ENCODE assay signal across 11 cellular contexts in the genomic region with DNA sequence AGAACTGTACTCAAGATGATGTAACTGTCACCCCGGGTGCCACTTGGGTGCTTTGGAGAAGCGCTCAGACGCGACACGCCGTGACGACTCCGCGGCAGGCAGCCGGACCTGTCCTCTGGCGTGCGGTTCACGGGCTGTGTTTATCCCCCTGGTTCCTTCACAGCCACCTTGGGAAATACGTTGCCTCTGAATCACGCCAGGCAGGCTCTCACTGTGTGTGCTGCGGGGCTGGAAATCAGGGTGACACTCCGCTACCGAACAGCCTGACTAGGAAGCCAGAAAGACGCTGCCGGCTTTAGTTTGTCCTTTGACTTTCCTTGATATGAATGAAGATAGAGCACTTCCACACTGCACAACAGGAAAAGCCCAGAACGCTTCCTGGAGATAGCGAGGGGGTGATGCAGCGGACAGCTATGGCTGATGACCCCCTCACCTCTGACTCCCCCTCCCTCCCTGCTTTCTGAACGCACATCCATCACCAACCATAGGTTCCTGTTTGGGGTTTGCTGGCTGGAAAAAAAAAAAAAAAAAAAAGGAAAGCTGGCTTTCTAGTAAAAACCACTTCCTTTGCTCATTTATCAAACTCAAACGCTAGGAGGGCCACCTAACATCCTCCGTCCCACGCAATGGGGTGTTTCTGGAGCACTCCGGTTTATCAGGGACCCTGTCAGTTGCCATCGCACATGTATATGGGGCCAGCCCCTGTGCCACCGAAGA. TPM values are rescaled to one million over a fixed set of nuclear protein-coding genes. Genes with fewer than 3 reads are reported as not detected.
A peak's percentile ranks its signal among the peaks of the same experiment; 100 is the strongest.
DNase-seq lines count a peak whose midpoint lies in the region; ATAC-seq, FAIRE-seq and TF ChIP-seq lines count a peak whose summit lies in the region.
"Had no signal": no experiment of that assay in that cellular context is flagged by ENCODE, and none has a peak within 500 bp of the region (broad histone marks: within the 10 kb centered on the region; RNA-seq: fewer than 3 reads in every experiment).

No MANE protein-coding gene starts in this region.

- peak; percentile 60 for ATAC-seq in CD4-positive, alpha-beta T cell (ENCODE audit: poor library complexity)
- ATAC-seq in T-cell (replicated peaks in 1 of 4) (peak; percentile 59 to 72 (median 66)), natural killer cell (peak; percentile 51 to 57 (median 52)), gastrocnemius medialis (no peak)
- ATAC-seq: SK-N-SH treated with all-trans-retinoic acid at 6 μM for 48 hours had no signal

- no peaks in the 10 kb centered on the region for H3K9me3 ChIP-seq in CD4-positive, alpha-beta T cell (ENCODE audit: control insufficient read depth, low read length)
- H3K9me3 ChIP-seq in gastrocnemius medialis: no peaks in the 10 kb centered on the region

- H3K27me3 Mint-ChIP-seq in CD4-positive, alpha-beta T cell: no peaks in the 10 kb centered on the region
- no peaks in the 10 kb centered on the region for H3K27me3 Mint-ChIP-seq in T-cell
- H3K27me3 Mint-ChIP-seq in activated naive CD4-positive, alpha-beta T cell treated with anti-CD3 and anti-CD28 coated beads, Interleukin-2, amount 50 U/mL, for 24 hours: no peaks in the 10 kb centered on the region
- no peaks in the 10 kb centered on the region for H3K27me3 Mint-ChIP-seq in natural killer cell (ENCODE audit: low read depth in 2 of 2)

- H3K4me1 ChIP-seq in gastrocnemius medialis: no peaks in the 10 kb centered on the region
- H3K4me1 ChIP-seq: neural progenitor cell had no signal

- in situ Hi-C loops in gastrocnemius medialis (cut with MboI; ENCODE audit: low sequenced_read_pairs in 4 of 4): no loop called here

- peak overlapping the region; percentile 79 for H3K4me3 Mint-ChIP-seq in CD4-positive, alpha-beta T cell
- peak overlapping the region; percentile 37 to 74 (median 71) for H3K4me3 Mint-ChIP-seq in T-cell
- peak overlapping the region; percentile 82 for H3K4me3 Mint-ChIP-seq in activated naive CD4-positive, alpha-beta T cell treated with anti-CD3 and anti-CD28 coated beads, Interleukin-2, amount 50 U/mL, for 24 hours
- H3K4me3 Mint-ChIP-seq in natural killer cell: peak overlapping the region; percentile 87
- H3K4me3 Mint-ChIP-seq: neural progenitor cell had no signal

- CTCF ChIA-PET in CD4-positive, alpha-beta T cell (lab: Charles Lee): interaction anchor here (0.6 kb wide), 1 partner anchor 504 kb away, joined by 3 read pairs; no protein-coding TSS in a partner anchor
- CTCF ChIA-PET in T-cell (lab: Charles Lee): no interaction called here

- H3K27ac Mint-ChIP-seq in CD4-positive, alpha-beta T cell: peak overlapping the region; percentile 4
- H3K27ac Mint-ChIP-seq in T-cell (peak overlapping the region; percentile 18 to 78), natural killer cell (peak overlapping the region; percentile 79)
- peak overlapping the region; percentile 66 for H3K27ac Mint-ChIP-seq in activated naive CD4-positive, alpha-beta T cell treated with anti-CD3 and anti-CD28 coated beads, Interleukin-2, amount 50 U/mL, for 24 hours
- H3K27ac Mint-ChIP-seq: neural progenitor cell had no signal

- H3K27ac ChIP-seq in CD4-positive, alpha-beta T cell (ENCODE audit: low read depth, low read length): no peak overlapping the region
- H3K27ac ChIP-seq in gastrocnemius medialis: no peak overlapping the region
- H3K27ac ChIP-seq: neural progenitor cell had no signal

- intact Hi-C loops in CD4-positive, alpha-beta T cell (cut with DNase I, micrococcal nuclease): no loop called here
- intact Hi-C loops in natural killer cell (cut with micrococcal nuclease): no loop called here
- intact Hi-C loops in gastrocnemius medialis (cut with DNase I; ENCODE audit: low total_unique reads): no loop called here

- H3K36me3 ChIP-seq in gastrocnemius medialis: peaks cover 0 to 41% of the 10 kb centered on the region in 2 donors
- H3K36me3 ChIP-seq: neural progenitor cell had no signal

- H3K9me3 Mint-ChIP-seq in CD4-positive, alpha-beta T cell: peaks cover 2% of the 10 kb centered on the region
- no peaks in the 10 kb centered on the region for H3K9me3 Mint-ChIP-seq in T-cell
- no peaks in the 10 kb centered on the region for H3K9me3 Mint-ChIP-seq in activated naive CD4-positive, alpha-beta T cell treated with anti-CD3 and anti-CD28 coated beads, Interleukin-2, amount 50 U/mL, for 24 hours
- no peaks in the 10 kb centered on the region for H3K9me3 Mint-ChIP-seq in natural killer cell
- H3K9me3 Mint-ChIP-seq: neural progenitor cell had no signal

- no peak for TF ChIP-seq POLR2A in gastrocnemius medialis (IDR thresholded peaks at IDR 0.05)

- FAIRE-seq in RCC 7860 (lab: Jason Lieb, UNC): no peak

- no peaks in the 10 kb centered on the region for H3K27me3 ChIP-seq in CD4-positive, alpha-beta T cell (ENCODE audit: control insufficient read depth, insufficient read depth, low read length)
- no peaks in the 10 kb centered on the region for H3K27me3 ChIP-seq in gastrocnemius medialis
- H3K27me3 ChIP-seq: neural progenitor cell had no signal

- POLR2A ChIA-PET in CD4-positive, alpha-beta T cell (lab: Charles Lee): interaction anchor here (0.9 kb wide), 1 partner anchor 21 kb away, joined by 3 read pairs; a partner anchor contains a TSS
- POLR2A ChIA-PET in T-cell (lab: Charles Lee): no interaction called here

- DNase-seq in CD4-positive, alpha-beta T cell: peak in 4 of 10 experiments; percentile 9 to 32 (median 24)
- DNase-seq in T-cell: peak in 8 of 34 experiments; percentile 12 to 24 (median 18)
- DNase-seq in natural killer cell: no peak
- DNase-seq in COR-L47 (lab: John Stamatoyannopoulos, UW): no peak
- DNase-seq in NK-92 (lab: John Stamatoyannopoulos, UW; ENCODE audit: unreplicated experiment): no peak
- no peak for DNase-seq in gastrocnemius medialis
- DNase-seq in RCC 7860 (ENCODE audit: low spot score): no peak
- DNase-seq: activated gamma-delta T cell had no signal

- peaks cover 24% of the 10 kb centered on the region for H3K4me1 Mint-ChIP-seq in CD4-positive, alpha-beta T cell (ENCODE audit: low read depth)
- H3K4me1 Mint-ChIP-seq in T-cell (peaks cover 21 to 23% (median 22%) of the 10 kb centered on the region in 3 donors), natural killer cell (peaks cover 17 to 24% of the 10 kb centered on the region in 2 donors)
- peaks cover 19% of the 10 kb centered on the region for H3K4me1 Mint-ChIP-seq in activated naive CD4-positive, alpha-beta T cell treated with anti-CD3 and anti-CD28 coated beads, Interleukin-2, amount 50 U/mL, for 24 hours
- H3K4me1 Mint-ChIP-seq: neural progenitor cell had no signal

- H3K4me3 ChIP-seq in gastrocnemius medialis: no peak overlapping the region
- H3K4me3 ChIP-seq: neural progenitor cell had no signal

- peaks cover 38% of the 10 kb centered on the region for H3K36me3 Mint-ChIP-seq in CD4-positive, alpha-beta T cell (ENCODE audit: low read depth)
- H3K36me3 Mint-ChIP-seq in T-cell: peaks cover 13% of the 10 kb centered on the region
- peaks cover 2% of the 10 kb centered on the region for H3K36me3 Mint-ChIP-seq in activated naive CD4-positive, alpha-beta T cell treated with anti-CD3 and anti-CD28 coated beads, Interleukin-2, amount 50 U/mL, for 24 hours
- H3K36me3 Mint-ChIP-seq in natural killer cell: no peaks in the 10 kb centered on the region

- TF ChIP-seq CTCF in CD4-positive, alpha-beta T cell (IDR thresholded peaks at IDR 0.05): no peak
- TF ChIP-seq CTCF in natural killer cell (IDR thresholded peaks at IDR 0.05): no peak
- TF ChIP-seq CTCF in gastrocnemius medialis (IDR thresholded peaks at IDR 0.05 in 4 of 5, conservative IDR thresholded peaks at IDR 0.05 in 1 of 5): no peak

RNA-seq across cellular contexts. Expression of a gene that starts 3.7 kb away (rescaled TPM):
- total RNA-seq in CD4-positive, alpha-beta T cell: under 1 TPM; 0.38 to 0.47 TPM
- total RNA-seq in T-cell (under 1 TPM in 4 of 5 donors, not detected in 1; 0.33 to 0.55 (median 0.47) TPM), natural killer cell (1 to 10 TPM in 2 of 3 donors, under 1 TPM in 1; 0.95 to 3.3 (median 2.3) TPM), gastrocnemius medialis (under 1 TPM in 1 of 4 donors, not detected in 3; 0.16 TPM)

RNA-seq across cellular contexts. Expression of a gene that starts 21.2 kb away (rescaled TPM):
- 1 to 10 TPM; 7.4 to 8.8 TPM for total RNA-seq in CD4-positive, alpha-beta T cell
- total RNA-seq in T-cell (10 to 100 TPM; 12.4 to 35.8 (median 21.6) TPM), natural killer cell (10 to 100 TPM; 18.2 to 25.3 (median 19.3) TPM), gastrocnemius medialis (10 to 100 TPM in 1 of 4 donors, 1 to 10 TPM in 3; 5.2 to 10.5 (median 7.6) TPM)

RNA-seq across cellular contexts. Expression of a gene that starts 33.9 kb away (rescaled TPM):
- 1 to 10 TPM; 2.0 to 2.2 TPM for total RNA-seq in CD4-positive, alpha-beta T cell
- total RNA-seq in T-cell (1 to 10 TPM; 1.1 to 3.5 (median 2.0) TPM), natural killer cell (10 to 100 TPM in 1 of 3 donors, 1 to 10 TPM in 2; 8.8 to 15.7 (median 10.0) TPM), gastrocnemius medialis (1 to 10 TPM in 2 of 4 donors, under 1 TPM in 2; 0.25 to 2.4 (median 1.3) TPM)

Comparison
In these comparisons a context has a peak if more than half of its experiments do, and no peak if none do; other contexts are left out.
1. ATAC-seq: peak in CD4-positive, alpha-beta T cell (single experiment), T-cell (4 of 4) and natural killer cell (3 of 3); none in gastrocnemius medialis (0 of 2).
2. H3K27ac Mint-ChIP-seq: peak in every context shown above with its lines; median percentile 79 in natural killer cell; 66 in activated naive CD4-positive, alpha-beta T cell treated with anti-CD3 and anti-CD28 coated beads, Interleukin-2, amount 50 U/mL, for 24 hours; 48 in T-cell; 4 in CD4-positive, alpha-beta T cell.
3. Peak in every context shown above with its lines, with median percentiles within 50 percentile points of each other: H3K4me3 Mint-ChIP-seq.